13 cellular contexts compared by ENCODE assay signal in the genomic region with DNA sequence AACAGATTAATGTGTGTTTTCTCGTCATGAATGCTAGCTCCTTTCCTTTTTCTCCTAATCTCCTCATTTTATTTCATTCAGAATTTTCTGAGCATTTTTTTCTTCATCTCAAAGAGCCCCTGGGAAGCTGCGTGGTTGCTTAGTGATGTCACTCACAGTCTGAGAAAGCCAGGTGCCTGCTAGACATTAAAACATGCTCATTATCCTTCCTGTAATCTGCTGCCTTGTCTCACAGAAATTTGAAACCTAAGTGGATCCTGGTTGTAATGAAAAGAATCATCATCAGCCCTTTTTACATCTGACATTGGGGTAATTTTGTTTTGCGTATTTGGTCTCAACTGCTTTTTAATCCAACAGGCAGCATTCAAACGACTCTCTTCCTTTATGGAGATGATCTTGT.
DNase-seq lines count a peak whose midpoint lies in the region; ATAC-seq and TF ChIP-seq lines count a peak whose summit lies in the region.
"Had no signal": no experiment of that assay in that cellular context is flagged by ENCODE, and none has a peak within 500 bp of the region (broad histone marks: within the 10 kb centered on the region; RNA-seq: fewer than 3 reads in every experiment).

No MANE protein-coding gene starts in this region.

- no peak for TF ChIP-seq CTCF in progenitor cell of endocrine pancreas (IDR thresholded peaks at IDR 0.05; ENCODE audit: unreplicated experiment)

- ATAC-seq in GM18519 (IDR thresholded peaks at IDR 0.05; ENCODE audit: low FRiP score, unreplicated experiment) (no peak), HG02973 (IDR thresholded peaks at IDR 0.05; ENCODE audit: unreplicated experiment) (no peak)
- no peak for ATAC-seq in stimulated activated memory B cell treated with anti-CD40 and anti-IgM and Interleukin-4, amounts not matched to agents 10 μg/mL and 1 μg/mL and 100 μg/mL, for 72 hours
- ATAC-seq: Right ventricle myocardium inferior; stimulated activated naive CD8-positive, alpha-beta T cell treated with anti-CD3 and anti-CD28 coated beads, Interleukin-15, Interleukin-2, amounts not matched to agents 100 U/mL and 50 U/mL, for 24 hours had no signal

- H3K4me1 Mint-ChIP-seq in progenitor cell of endocrine pancreas (ENCODE audit: low read depth), result peaks cover 14% of the 10 kb centered on the region
- peaks cover 3% of the 10 kb centered on the region for H3K4me1 Mint-ChIP-seq in stimulated activated memory B cell treated with anti-CD40 and anti-IgM and Interleukin-4, amounts not matched to agents 10 μg/mL and 1 μg/mL and 100 μg/mL, for 72 hours

- DNase-seq in DMS 273 treated with DMSO at 0.1 percent for 48 hours (lab: John Stamatoyannopoulos, UW), result peak; percentile 61
- peak; percentile 95 for DNase-seq in NCI-H146 (lab: John Stamatoyannopoulos, UW)
- peak; percentile 95 for DNase-seq in NCI-H69 (lab: John Stamatoyannopoulos, UW)
- DNase-seq in iris pigment epithelial cell (ENCODE audit: low read depth), result peak; percentile 53
- DNase-seq in progenitor cell of endocrine pancreas (ENCODE audit: low spot score, unreplicated experiment), result no peak
- DNase-seq: cortex of kidney; stimulated activated CD4-positive, alpha-beta T cell treated with anti-CD3 and anti-CD28 coated beads, Interleukin-4, amount 100 ng/mL, for 1 hour; stimulated activated naive CD8-positive, alpha-beta T cell treated with anti-CD3 and anti-CD28 coated beads, Interleukin-15, Interleukin-2, amounts not matched to agents 100 U/mL and 50 U/mL, for 24 hours had no signal

- H3K4me3 Mint-ChIP-seq in progenitor cell of endocrine pancreas (ENCODE audit: low read depth), result no peak overlapping the region
- H3K4me3 Mint-ChIP-seq in stimulated activated memory B cell treated with anti-CD40 and anti-IgM and Interleukin-4, amounts not matched to agents 10 μg/mL and 1 μg/mL and 100 μg/mL, for 72 hours, result no peak overlapping the region
- H3K4me3 Mint-ChIP-seq: mesothelial cell of epicardium had no signal

- no peak overlapping the region for H3K27ac Mint-ChIP-seq in progenitor cell of endocrine pancreas
- H3K27ac Mint-ChIP-seq in stimulated activated memory B cell treated with anti-CD40 and anti-IgM and Interleukin-4, amounts not matched to agents 10 μg/mL and 1 μg/mL and 100 μg/mL, for 72 hours, result no peak overlapping the region
- H3K27ac Mint-ChIP-seq: mesothelial cell of epicardium had no signal

- H3K27me3 Mint-ChIP-seq in progenitor cell of endocrine pancreas, result no peaks in the 10 kb centered on the region
- H3K27me3 Mint-ChIP-seq in stimulated activated memory B cell treated with anti-CD40 and anti-IgM and Interleukin-4, amounts not matched to agents 10 μg/mL and 1 μg/mL and 100 μg/mL, for 72 hours, result no peaks in the 10 kb centered on the region

- H3K36me3 Mint-ChIP-seq in progenitor cell of endocrine pancreas (ENCODE audit: insufficient read depth), result peaks cover 6% of the 10 kb centered on the region
- H3K36me3 Mint-ChIP-seq in stimulated activated memory B cell treated with anti-CD40 and anti-IgM and Interleukin-4, amounts not matched to agents 10 μg/mL and 1 μg/mL and 100 μg/mL, for 72 hours, result no peaks in the 10 kb centered on the region

- peaks cover 3% of the 10 kb centered on the region for H3K9me3 Mint-ChIP-seq in progenitor cell of endocrine pancreas (ENCODE audit: low read depth)
- peaks cover 3% of the 10 kb centered on the region for H3K9me3 Mint-ChIP-seq in stimulated activated memory B cell treated with anti-CD40 and anti-IgM and Interleukin-4, amounts not matched to agents 10 μg/mL and 1 μg/mL and 100 μg/mL, for 72 hours
- H3K9me3 Mint-ChIP-seq: mesothelial cell of epicardium had no signal
